In genomic region chr6:158629376-158630221, GRCh38 we compare ENCODE assay signal across 10 cellular contexts. TPM values are rescaled to one million over a fixed set of nuclear protein-coding genes. Genes with fewer than 3 reads are reported as not detected.
DNase-seq lines count a peak whose midpoint lies in the region; TF ChIP-seq lines count a peak whose summit lies in the region.
"Had no signal": no experiment of that assay in that cellular context is flagged by ENCODE, and none has a peak within 500 bp of the region (broad histone marks: within the 10 kb centered on the region; RNA-seq: fewer than 3 reads in every experiment).

No MANE protein-coding gene starts in this region.

- H2BK15ac ChIP-seq in mesendoderm (replicated peaks; ENCODE audit: low read depth), result no peak overlapping the region

- H2AK5ac ChIP-seq in mesendoderm (ENCODE audit: low read length), result no peak overlapping the region

- no peak overlapping the region for H3K56ac ChIP-seq in mesendoderm (ENCODE audit: low read length)

- POLR2A ChIA-PET in OCI-LY7 (lab: Charles Lee), result interaction anchor here (0.6 kb wide), 1 partner anchor 499 kb away, joined by 3 read pairs; no protein-coding TSS in a partner anchor
- POLR2A ChIA-PET in A673 (lab: Charles Lee; ENCODE audit: low non-redundant PET), result no interaction called here

- no peak overlapping the region for H2AFZ ChIP-seq in OCI-LY7 (ENCODE audit: low read length)

- H3K4me3 ChIP-seq in GM06990 (replicated peaks; ENCODE audit: low read depth, low read length) (no peak overlapping the region), OCI-LY7 (ENCODE audit: low read depth, low read length, poor library complexity, severe bottlenecking) (no peak overlapping the region), adrenal gland (no peak overlapping the region), mesendoderm (ENCODE audit: low read length) (no peak overlapping the region), A673 (ENCODE audit: low read depth, low read length, poor library complexity, severe bottlenecking) (no peak overlapping the region)
- H3K4me3 ChIP-seq: lung, SJCRH30 had no signal

- no peak overlapping the region for H3K4ac ChIP-seq in mesendoderm (ENCODE audit: low read depth, low read length)

- no peaks in the 10 kb centered on the region for H3K9me2 ChIP-seq in OCI-LY7 (ENCODE audit: insufficient read depth, low read length)

- H4K20me1 ChIP-seq in OCI-LY7 (ENCODE audit: insufficient read depth, low read length), result no peaks in the 10 kb centered on the region

- no peak overlapping the region for H3K9ac ChIP-seq in mesendoderm (ENCODE audit: low read length)

- H3K18ac ChIP-seq in mesendoderm (ENCODE audit: low read length), result no peak overlapping the region

- no peak overlapping the region for H4K5ac ChIP-seq in mesendoderm (ENCODE audit: low read length)

- no peak overlapping the region for H3K27ac ChIP-seq in OCI-LY7 (ENCODE audit: low read depth, low read length, poor library complexity, severe bottlenecking)
- peak overlapping the region in 1 of 5 donors; percentile 11 for H3K27ac ChIP-seq in adrenal gland
- H3K27ac ChIP-seq in mesendoderm (ENCODE audit: low read depth, low read length), result no peak overlapping the region
- no peak overlapping the region for H3K27ac ChIP-seq in A673 (ENCODE audit: low read depth, low read length, poor library complexity, severe bottlenecking)
- H3K27ac ChIP-seq: SJCRH30 had no signal

- no peaks in the 10 kb centered on the region for H3K9me3 ChIP-seq in OCI-LY7 (ENCODE audit: low read length)
- H3K9me3 ChIP-seq in adrenal gland (replicated peaks in 1 of 3), result no peaks in the 10 kb centered on the region
- H3K9me3 ChIP-seq in A673 (ENCODE audit: low read depth, low read length, poor library complexity, severe bottlenecking), result no peaks in the 10 kb centered on the region
- H3K9me3 ChIP-seq: SJCRH30 had no signal

- no peak overlapping the region for H2BK5ac ChIP-seq in mesendoderm (ENCODE audit: low read length)

- DNase-seq in GM06990 (ENCODE audit: extremely low read depth, insufficient read length) (no peak), OCI-LY7 (ENCODE audit: low spot score) (peak; percentile 20), adrenal gland (peak in 6 of 7 donors; percentile 58 to 75 (median 60)), mesendoderm (peak; percentile 67), AML-193 (lab: John Stamatoyannopoulos, UW) (no peak), DMS114 treated with DMSO at 0.1 percent for 48 hours (lab: John Stamatoyannopoulos, UW; ENCODE audit: unreplicated experiment) (no peak), A673 (ENCODE audit: low spot score) (no peak), posterior vena cava (ENCODE audit: low spot score) (no peak)

- H3K4me1 ChIP-seq in OCI-LY7 (ENCODE audit: insufficient read depth, low read length, poor library complexity, severe bottlenecking) (no peaks in the 10 kb centered on the region), adrenal gland (replicated peaks in 1 of 2) (peaks cover 7 to 24% of the 10 kb centered on the region in 2 donors), mesendoderm (ENCODE audit: control insufficient read depth, low read depth, low read length) (no peaks in the 10 kb centered on the region), A673 (ENCODE audit: insufficient read depth, low read length, poor library complexity, severe bottlenecking) (peaks cover 7% of the 10 kb centered on the region)
- H3K4me1 ChIP-seq: SJCRH30 had no signal

- H3K4me2 ChIP-seq in OCI-LY7 (ENCODE audit: low read length) (no peak overlapping the region), mesendoderm (ENCODE audit: low read length) (no peak overlapping the region)

- TF ChIP-seq POLR2A in adrenal gland (IDR thresholded peaks at IDR 0.05), result no peak

- peaks cover 1% of the 10 kb centered on the region for H3K79me1 ChIP-seq in mesendoderm (ENCODE audit: low read length)

- H2BK120ac ChIP-seq in mesendoderm (ENCODE audit: low read depth, low read length), result no peak overlapping the region

- TF ChIP-seq CTCF in GM06990 (IDR thresholded peaks at IDR 0.05; ENCODE audit: insufficient read depth, low read length, poor library complexity, severe bottlenecking) (peak; percentile 25), OCI-LY7 (conservative IDR thresholded peaks at IDR 0.05; ENCODE audit: low read length) (peak; percentile 63), adrenal gland (IDR thresholded peaks at IDR 0.05) (peak in 4 of 6 experiments; percentile 38 to 42 (median 40)), A673 (conservative IDR thresholded peaks at IDR 0.05; ENCODE audit: low read depth, low read length) (no peak)

- 75 to 81% (median 78%) methylated on average over 16 to 20 of the region's 20 CpGs for WGBS in adrenal gland, 4 donors
- WGBS in mesendoderm (ENCODE audit: extremely low coverage, insufficient coverage, low lambda C conversion rate), result no CpG with 5 or more reads among the region's 20 CpGs

- BruUV-seq in OCI-LY7 (replicated peaks; lab: Mats Ljungman, UMichigan), result no TSS peak
- BruUV-seq in A673 (replicated peaks; lab: Mats Ljungman, UMichigan), result no TSS peak

- no peak overlapping the region for H4K8ac ChIP-seq in mesendoderm (ENCODE audit: low read depth, low read length)

- H3K36me3 ChIP-seq in GM06990 (ENCODE audit: control insufficient read depth, insufficient read depth, low read length) (peaks cover 28% of the 10 kb centered on the region), OCI-LY7 (ENCODE audit: insufficient read depth, low read length) (peaks cover 47% of the 10 kb centered on the region; the same call in 1 of the 2 replicates), adrenal gland (replicated peaks in 1 of 2) (peaks cover 0 to 32% of the 10 kb centered on the region in 2 donors), mesendoderm (ENCODE audit: control insufficient read depth, insufficient read depth, low read length) (peaks cover 5% of the 10 kb centered on the region), A673 (ENCODE audit: insufficient read depth, low read length, poor library complexity, severe bottlenecking) (peaks cover 28% of the 10 kb centered on the region)

- intact Hi-C loops in OCI-LY7 (cut with micrococcal nuclease; ENCODE audit: unreplicated experiment), result no loop called here
- intact Hi-C loops in adrenal gland (cut with DNase I), result no loop called here
- intact Hi-C loops in A673 (cut with micrococcal nuclease; ENCODE audit: unreplicated experiment), result no loop called here
- intact Hi-C loops in posterior vena cava (cut with DNase I), result no loop called here

- CTCF ChIA-PET in OCI-LY7 (lab: Charles Lee; ENCODE audit: unreplicated experiment), result no interaction called here
- CTCF ChIA-PET in A673 (lab: Charles Lee), result interaction anchor here (0.6 kb wide), 1 partner anchor 415 kb away, joined by 7 read pairs; no protein-coding TSS in a partner anchor

- H3K79me2 ChIP-seq in OCI-LY7 (ENCODE audit: insufficient read depth, low read depth, low read length) (no peaks in the 10 kb centered on the region), mesendoderm (ENCODE audit: control insufficient read depth, insufficient read depth, low read length) (no peaks in the 10 kb centered on the region)

- H3K23ac ChIP-seq in mesendoderm (ENCODE audit: low read length), result no peak overlapping the region

- H3K27me3 ChIP-seq in GM06990 (replicated peaks; ENCODE audit: control insufficient read depth, insufficient read depth, low read length) (no peaks in the 10 kb centered on the region), adrenal gland (no peaks in the 10 kb centered on the region), mesendoderm (ENCODE audit: insufficient read depth, low read length, poor library complexity) (no peaks in the 10 kb centered on the region), A673 (replicated peaks; ENCODE audit: insufficient read depth, low read depth, low read length, poor library complexity) (no peaks in the 10 kb centered on the region)
- H3K27me3 ChIP-seq: SJCRH30 had no signal

RNA-seq across cellular contexts. Expression of gene DYNLT1, which starts 14.9 kb away (rescaled TPM):
- 23.9 and 29.3 TPM in 2 replicates for total RNA-seq in OCI-LY7 (2014; rRNA removed; shearing (Covaris generic))
- total RNA-seq in OCI-LY7 (2022) (45.8 and 49.2 TPM in 2 replicates), adrenal gland (100 to 1,000 TPM in 6 of 8 donors, 10 to 100 TPM in 2; 81.3 to 159 (median 126) TPM), A673 (2021) (137 and 138 TPM in 2 replicates), posterior vena cava (10 to 100 TPM; 91.3 to 91.4 TPM)
- 100 to 1,000 TPM; 107 to 264 (median 128) TPM for polyA plus RNA-seq in adrenal gland
- polyA plus RNA-seq in mesendoderm (2013, experiment 1 of 2), result 123 TPM
- 121 TPM for polyA plus RNA-seq in mesendoderm (2013, experiment 2 of 2)

RNA-seq across cellular contexts. Expression of gene SYTL3, which starts 20.3 kb away (rescaled TPM):
- total RNA-seq in OCI-LY7 (2014; rRNA removed; shearing (Covaris generic)), result 0.32 TPM in 1 of 2 replicates, not detected in the other
- total RNA-seq in OCI-LY7 (2022) (0.89 TPM in 2 replicates), adrenal gland (1 to 10 TPM; 1.7 to 3.9 (median 2.2) TPM), A673 (2021) (0.66 and 0.82 TPM in 2 replicates), posterior vena cava (1 to 10 TPM; 2.0 to 6.5 TPM)
- polyA plus RNA-seq in adrenal gland, result 1 to 10 TPM; 1.5 to 2.5 (median 1.7) TPM
- polyA plus RNA-seq in mesendoderm (2013, experiment 1 of 2), result 0.25 TPM
- 0.17 TPM for polyA plus RNA-seq in mesendoderm (2013, experiment 2 of 2)

Comparison
In these comparisons a context has a peak if more than half of its experiments do, and no peak if none do; other contexts are left out.
1. DNase-seq: peak in OCI-LY7 (single experiment), adrenal gland (6 of 7) and mesendoderm (single experiment); none in GM06990 (single experiment), AML-193 (0 of 2), DMS114 treated with DMSO at 0.1 percent for 48 hours (single experiment), A673 (single experiment) and posterior vena cava (single experiment).